17 cellular contexts compared by ENCODE assay signal in genomic region chr2:9307505-9307904, GRCh38.
DNase-seq lines count a peak whose midpoint lies in the region; ATAC-seq and TF ChIP-seq lines count a peak whose summit lies in the region.
"Had no signal": no experiment of that assay in that cellular context is flagged by ENCODE, and none has a peak within 500 bp of the region (broad histone marks: within the 10 kb centered on the region; RNA-seq: fewer than 3 reads in every experiment).

No MANE protein-coding gene starts in this region.

- peaks cover 0 to 70% (median 27%) of the 10 kb centered on the region in 3 donors for H3K4me1 ChIP-seq in gastroesophageal sphincter
- H3K4me1 ChIP-seq in sigmoid colon, result peaks cover 0 to 85% (median 64%) of the 10 kb centered on the region in 4 donors

- H3K4me3 ChIP-seq in gastroesophageal sphincter (no peak overlapping the region), sigmoid colon (no peak overlapping the region)

- H3K27ac ChIP-seq in gastroesophageal sphincter, result peak overlapping the region in 3 of 4 donors; percentile 37 to 66 (median 56)
- H3K27ac ChIP-seq in sigmoid colon, result peak overlapping the region; percentile 27 to 90 (median 78)

- intact Hi-C loops in sigmoid colon (cut with DNase I), result no loop called here

- H3K27ac Mint-ChIP-seq in HFFc6, result peak overlapping the region; percentile 29; the same call in 1 of the 2 replicates
- H3K27ac Mint-ChIP-seq: activated naive CD8-positive, alpha-beta T cell treated with anti-CD3 and anti-CD28 coated beads for 36 hours had no signal

- H3K36me3 ChIP-seq in gastroesophageal sphincter (no peaks in the 10 kb centered on the region), sigmoid colon (no peaks in the 10 kb centered on the region)

- no peaks in the 10 kb centered on the region; the same call in 1 of the 2 replicates for H3K36me3 Mint-ChIP-seq in HFFc6 (ENCODE audit: low read depth)
- H3K36me3 Mint-ChIP-seq: activated naive CD8-positive, alpha-beta T cell treated with anti-CD3 and anti-CD28 coated beads for 36 hours had no signal

- ATAC-seq in gastroesophageal sphincter, result no peak
- ATAC-seq in GM21381 (IDR thresholded peaks at IDR 0.05; ENCODE audit: unreplicated experiment), result no peak
- ATAC-seq: left colon had no signal

- TF ChIP-seq EP300 in gastroesophageal sphincter (IDR thresholded peaks at IDR 0.05) (no peak), sigmoid colon (IDR thresholded peaks at IDR 0.05) (no peak)

- TF ChIP-seq POLR2A in gastroesophageal sphincter (IDR thresholded peaks at IDR 0.05) (no peak), sigmoid colon (IDR thresholded peaks at IDR 0.05) (no peak)

- peaks cover 1% of the 10 kb centered on the region; the same call in 1 of the 2 replicates for H3K27me3 Mint-ChIP-seq in HFFc6 (ENCODE audit: insufficient read depth)
- H3K27me3 Mint-ChIP-seq: activated naive CD8-positive, alpha-beta T cell treated with anti-CD3 and anti-CD28 coated beads for 36 hours had no signal

- DNase-seq in HFFc6 (no peak), anterior cingulate cortex (lab: John Stamatoyannopoulos, UW) (peak in 35 of 58 donors; percentile 9 to 84 (median 43)), sigmoid colon (no peak), DMS 273 treated with DMSO at 0.1 percent for 48 hours (lab: John Stamatoyannopoulos, UW) (no peak), KG1 (lab: John Stamatoyannopoulos, UW) (no peak), cerebellar nuclear complex (lab: John Stamatoyannopoulos, UW) (no peak)
- DNase-seq: activated CD4-positive, alpha-beta T cell treated with anti-CD3 and anti-CD28 coated beads for 4 hours; activated naive CD8-positive, alpha-beta T cell treated with anti-CD3 and anti-CD28 coated beads for 36 hours; erythroblast; GF-D8; left colon; NCI-H187; NCI-H524 treated with DMSO at 0.1 percent for 48 hours; stimulated activated CD4-positive, alpha-beta T cell treated with anti-CD3 and anti-CD28 coated beads, Interleukin-1b, Interleukin-23, amount 100 ng/mL, for 48 hours had no signal

- WGBS in gastroesophageal sphincter (ENCODE audit: low coverage in 1 of 2), 2 donors, result 30 to 54% methylated on average over 1 to 3 of the region's 6 CpGs
- WGBS in sigmoid colon, 2 donors, result 84 to 91% methylated on average over 6 of the region's 6 CpGs

- no peaks in the 10 kb centered on the region for H3K9me3 Mint-ChIP-seq in HFFc6
- H3K9me3 Mint-ChIP-seq: activated naive CD8-positive, alpha-beta T cell treated with anti-CD3 and anti-CD28 coated beads for 36 hours had no signal

- H3K9me3 ChIP-seq in gastroesophageal sphincter, result no peaks in the 10 kb centered on the region
- no peaks in the 10 kb centered on the region for H3K9me3 ChIP-seq in sigmoid colon
- H3K9me3 ChIP-seq: Caco-2 had no signal

- peaks cover 54% of the 10 kb centered on the region for H3K4me1 Mint-ChIP-seq in HFFc6 (ENCODE audit: low read depth)

- no peak for TF ChIP-seq CTCF in HFFc6 (IDR thresholded peaks at IDR 0.05)
- no peak for TF ChIP-seq CTCF in gastroesophageal sphincter (IDR thresholded peaks at IDR 0.05)
- no peak for TF ChIP-seq CTCF in sigmoid colon (IDR thresholded peaks at IDR 0.05)

- no peaks in the 10 kb centered on the region for H3K27me3 ChIP-seq in gastroesophageal sphincter
- H3K27me3 ChIP-seq in sigmoid colon, result no peaks in the 10 kb centered on the region

- H3K4me3 Mint-ChIP-seq in HFFc6, result no peak overlapping the region
- H3K4me3 Mint-ChIP-seq: activated naive CD8-positive, alpha-beta T cell treated with anti-CD3 and anti-CD28 coated beads for 36 hours had no signal

Comparison
In these comparisons a context has a peak if more than half of its experiments do, and no peak if none do; other contexts are left out.
1. DNase-seq: peak in anterior cingulate cortex (35 of 58); none in HFFc6 (single experiment), sigmoid colon (single experiment), DMS 273 treated with DMSO at 0.1 percent for 48 hours (single experiment), KG1 (single experiment) and cerebellar nuclear complex (0 of 2).